Comparison of ENCODE assay signal across 18 cellular contexts in the genomic region with DNA sequence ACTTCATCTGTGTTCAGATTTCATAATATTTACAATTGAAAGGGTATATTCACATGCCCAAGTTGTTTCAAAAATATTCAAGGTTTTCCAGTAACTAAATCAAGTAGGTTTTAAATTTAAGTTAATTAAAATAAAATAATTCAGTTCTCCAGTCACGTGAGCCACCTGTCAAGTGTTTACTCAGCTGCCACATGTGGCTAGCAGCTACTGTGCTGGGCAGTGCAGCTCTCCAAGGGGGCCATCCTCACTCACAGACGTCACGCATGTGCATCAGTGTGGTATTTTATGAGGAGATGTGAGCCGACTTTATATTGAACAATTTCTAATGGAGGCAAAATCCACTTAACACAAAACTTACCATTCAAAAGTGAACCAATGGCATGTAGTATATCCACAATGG.
A peak's percentile ranks its signal among the peaks of the same experiment; 100 is the strongest.
DNase-seq lines count a peak whose midpoint lies in the region; ATAC-seq lines count a peak whose summit lies in the region.
"Had no signal": no experiment of that assay in that cellular context is flagged by ENCODE, and none has a peak within 500 bp of the region (broad histone marks: within the 10 kb centered on the region; RNA-seq: fewer than 3 reads in every experiment).

No MANE protein-coding gene starts in this region.

- peaks cover 8% of the 10 kb centered on the region for H3K4me1 Mint-ChIP-seq in T-helper 17 cell

- H3K9me3 ChIP-seq in T-helper 17 cell (ENCODE audit: control insufficient read depth, low read length, poor library complexity, severe bottlenecking): no peaks in the 10 kb centered on the region
- H3K9me3 ChIP-seq: BE2C, HAP-1 had no signal

- no peaks in the 10 kb centered on the region for H3K27me3 Mint-ChIP-seq in T-helper 17 cell

- ATAC-seq in T-helper 17 cell: no peak
- no peak for ATAC-seq in GM18909 (IDR thresholded peaks at IDR 0.05; ENCODE audit: poor library complexity, unreplicated experiment)
- ATAC-seq: K562 had no signal

- peaks cover 7% of the 10 kb centered on the region for H3K36me3 Mint-ChIP-seq in T-helper 17 cell (ENCODE audit: low read depth)

- peak; percentile 91 for DNase-seq in DMS79 (lab: John Stamatoyannopoulos, UW)
- peak; percentile 93 for DNase-seq in NCI-H1092 (lab: John Stamatoyannopoulos, UW)
- peak; percentile 84 for DNase-seq in NCI-H2196 (lab: John Stamatoyannopoulos, UW; ENCODE audit: unreplicated experiment)
- no peak for DNase-seq in T-helper 17 cell
- no peak for DNase-seq in cortex of kidney (lab: John Stamatoyannopoulos, UW)
- DNase-seq in activated gamma-delta T cell (lab: John Stamatoyannopoulos, UW): no peak
- DNase-seq: activated CD4-positive, CD25-positive, alpha-beta regulatory T cell treated with anti-CD3 and anti-CD28 coated beads, Interleukin-2, amount 50 U/mL, for 72 hours; activated naive CD4-positive, alpha-beta T cell; aorta; BE2C; midbrain; NCI-H1048; Right ventricle myocardium superior; stimulated activated naive CD4-positive, alpha-beta T cell treated with Interleukin-2 at 50 U/mL for 16 hours; trophoblast cell had no signal

- peak overlapping the region; percentile 76 for H3K27ac Mint-ChIP-seq in T-helper 17 cell

- H3K4me3 Mint-ChIP-seq in T-helper 17 cell: no peak overlapping the region

Comparison
In these comparisons a context has a peak if more than half of its experiments do, and no peak if none do; other contexts are left out.
1. DNase-seq: peak in DMS79 (single experiment), NCI-H1092 (single experiment) and NCI-H2196 (single experiment); none in T-helper 17 cell (0 of 3), cortex of kidney (single experiment) and activated gamma-delta T cell (single experiment).